ENCODE assay signal across 10 cellular contexts in genomic region chr3:156483002-156483401, GRCh38.
DNase-seq lines count a peak whose midpoint lies in the region; ATAC-seq lines count a peak whose summit lies in the region.
"Had no signal": no experiment of that assay in that cellular context is flagged by ENCODE, and none has a peak within 500 bp of the region (broad histone marks: within the 10 kb centered on the region; RNA-seq: fewer than 3 reads in every experiment).

No MANE protein-coding gene starts in this region.

- no peaks in the 10 kb centered on the region for H3K27me3 ChIP-seq in CD4-positive, alpha-beta memory T cell (ENCODE audit: insufficient read depth, low read length)
- H3K27me3 ChIP-seq in muscle layer of duodenum (ENCODE audit: low read depth, low read length) = no peaks in the 10 kb centered on the region
- H3K27me3 ChIP-seq: neutrophil had no signal

- POLR2A ChIA-PET in CD4-positive, alpha-beta memory T cell (lab: Charles Lee; ENCODE audit: partially characterized antibody) = interaction anchor here (0.6 to 4.9 kb wide), 17 partner anchors 9 to 692 kb away, joined by 3 to 57 read pairs (median 10); partner anchors contain the start of genes CCNL1, SSR3 and TIPARP

- peaks cover 43% of the 10 kb centered on the region for H3K4me1 ChIP-seq in CD4-positive, alpha-beta memory T cell (ENCODE audit: insufficient read depth, low read length)
- H3K4me1 ChIP-seq in muscle layer of duodenum (ENCODE audit: control insufficient read depth in 1 of 2, insufficient read depth in 2 of 2, low read length in 2 of 2) = peaks cover 10 to 28% of the 10 kb centered on the region in 2 donors

- CTCF ChIA-PET in CD4-positive, alpha-beta memory T cell (lab: Charles Lee; ENCODE audit: partially characterized antibody) = interaction anchor here (1.1 to 9.3 kb wide), 10 partner anchors 8 to 654 kb away, joined by 3 to 125 read pairs (median 6); no protein-coding TSS in a partner anchor

- DNase-seq in CD4-positive, alpha-beta memory T cell = no peak
- DNase-seq in T-helper 17 cell (no peak), DMS114 treated with DMSO at 0.1 percent for 48 hours (lab: John Stamatoyannopoulos, UW; ENCODE audit: unreplicated experiment) (no peak), left colon (no peak), COLO668 (lab: John Stamatoyannopoulos, UW; ENCODE audit: unreplicated experiment) (no peak)
- no peak for DNase-seq in activated naive CD4-positive, alpha-beta T cell (lab: John Stamatoyannopoulos, UW)
- DNase-seq: NCI-H1105 had no signal

- H3K4me1 Mint-ChIP-seq in CD4-positive, alpha-beta memory T cell = peaks cover 32 to 52% (median 39%) of the 10 kb centered on the region in 4 donors
- peaks cover 24% of the 10 kb centered on the region for H3K4me1 Mint-ChIP-seq in T-helper 17 cell

- no peaks in the 10 kb centered on the region for H3K27me3 Mint-ChIP-seq in CD4-positive, alpha-beta memory T cell
- H3K27me3 Mint-ChIP-seq in T-helper 17 cell = no peaks in the 10 kb centered on the region

- peak overlapping the region; percentile 21 to 87 (median 77) for H3K4me3 Mint-ChIP-seq in CD4-positive, alpha-beta memory T cell
- peak overlapping the region; percentile 83 for H3K4me3 Mint-ChIP-seq in T-helper 17 cell

- no peak overlapping the region for H3K4me3 ChIP-seq in CD4-positive, alpha-beta memory T cell (ENCODE audit: low read length in 2 of 2)
- H3K4me3 ChIP-seq in muscle layer of duodenum (ENCODE audit: low read depth in 1 of 2, low read length in 2 of 2) = no peak overlapping the region

- intact Hi-C loops in CD4-positive, alpha-beta memory T cell (cut with micrococcal nuclease) = loop anchor here (5.0 to 10.0 kb wide), 3 partner anchors 39 to 1622 kb away; partner anchors contain the start of gene SHOX2
- intact Hi-C loops in left colon (cut with DNase I, micrococcal nuclease) = no loop called here

- H3K27ac Mint-ChIP-seq in CD4-positive, alpha-beta memory T cell = peak overlapping the region; percentile 52 to 94 (median 92)
- H3K27ac Mint-ChIP-seq in T-helper 17 cell = peak overlapping the region; percentile 93

- H3K27ac ChIP-seq in CD4-positive, alpha-beta memory T cell (ENCODE audit: low read depth, low read length) = peak overlapping the region; percentile 63
- peak overlapping the region; percentile 32 for H3K27ac ChIP-seq in muscle layer of duodenum (ENCODE audit: low read length)
- H3K27ac ChIP-seq: neutrophil had no signal

- H3K9me3 ChIP-seq in CD4-positive, alpha-beta memory T cell (ENCODE audit: control insufficient read depth in 1 of 2, low read length in 2 of 2) = no peaks in the 10 kb centered on the region
- H3K9me3 ChIP-seq in T-helper 17 cell (ENCODE audit: control insufficient read depth, low read length, poor library complexity, severe bottlenecking) = no peaks in the 10 kb centered on the region
- H3K9me3 ChIP-seq in muscle layer of duodenum (ENCODE audit: control insufficient read depth in 1 of 2, low read length in 2 of 2) = no peaks in the 10 kb centered on the region
- H3K9me3 ChIP-seq: neutrophil had no signal

- H3K9me3 Mint-ChIP-seq in CD4-positive, alpha-beta memory T cell = no peaks in the 10 kb centered on the region

- ATAC-seq in HG02642 (IDR thresholded peaks at IDR 0.05; ENCODE audit: poor library complexity, unreplicated experiment) = peak; percentile 2
- no peak for ATAC-seq in T-helper 17 cell
- no peak for ATAC-seq in left colon

- H3K36me3 Mint-ChIP-seq in CD4-positive, alpha-beta memory T cell = no peaks in the 10 kb centered on the region
- peaks cover 2% of the 10 kb centered on the region for H3K36me3 Mint-ChIP-seq in T-helper 17 cell (ENCODE audit: low read depth)

- no peaks in the 10 kb centered on the region for H3K36me3 ChIP-seq in CD4-positive, alpha-beta memory T cell (ENCODE audit: insufficient read depth, low read length)
- no peaks in the 10 kb centered on the region for H3K36me3 ChIP-seq in muscle layer of duodenum (ENCODE audit: control insufficient read depth in 1 of 2, insufficient read depth in 2 of 2, low read length in 2 of 2)
- H3K36me3 ChIP-seq: neutrophil had no signal
